In genomic region chr6:119147101-119148053, GRCh38 we compare ENCODE assay signal across 9 cellular contexts.
A peak's percentile ranks its signal among the peaks of the same experiment; 100 is the strongest.
DNase-seq lines count a peak whose midpoint lies in the region; ATAC-seq and TF ChIP-seq lines count a peak whose summit lies in the region.
"Had no signal": no experiment of that assay in that cellular context is flagged by ENCODE, and none has a peak within 500 bp of the region (broad histone marks: within the 10 kb centered on the region; RNA-seq: fewer than 3 reads in every experiment).

No MANE protein-coding gene starts in this region.

- H3K36me3 ChIP-seq in mesodermal cell (ENCODE audit: control insufficient read depth, insufficient read depth, low read length) (no peaks in the 10 kb centered on the region), transverse colon (no peaks in the 10 kb centered on the region)

- no peaks in the 10 kb centered on the region for H3K36me3 Mint-ChIP-seq in brain

- H3K4me3 Mint-ChIP-seq in brain: no peak overlapping the region
- H3K4me3 Mint-ChIP-seq: neural crest cell had no signal

- TF ChIP-seq CTCF in brain (conservative IDR thresholded peaks at IDR 0.05) (no peak), transverse colon (IDR thresholded peaks at IDR 0.05) (no peak)

- 65 to 72% methylated on average over 4 to 5 of the region's 6 CpGs for WGBS in mesodermal cell (ENCODE audit: insufficient coverage in 2 of 2), 2 experiments
- WGBS in transverse colon (ENCODE audit: low coverage in 1 of 2), 2 donors: 25 to 59% methylated on average over 1 to 6 of the region's 6 CpGs

- ATAC-seq in GM19025 (IDR thresholded peaks at IDR 0.05; ENCODE audit: low read depth, unreplicated experiment) (peak; percentile 96), HG03108 (IDR thresholded peaks at IDR 0.05; ENCODE audit: unreplicated experiment) (peak; percentile 98)

- peaks cover 29% of the 10 kb centered on the region for H3K4me1 Mint-ChIP-seq in brain
- H3K4me1 Mint-ChIP-seq: neural crest cell had no signal

- H3K9me3 Mint-ChIP-seq in brain: no peaks in the 10 kb centered on the region
- H3K9me3 Mint-ChIP-seq: neural crest cell had no signal

- intact Hi-C loops in transverse colon (cut with DNase I; ENCODE audit: low total_unique reads): loop anchor here (10.0 kb wide), 1 partner anchor 197 kb away; the partner anchor contains the start of gene MAN1A1

- DNase-seq in AML-193 (lab: John Stamatoyannopoulos, UW): peak; percentile 90
- DNase-seq in SIG-M5 treated with dmso at 0.1 percent for 504 hours (lab: John Stamatoyannopoulos, UW; ENCODE audit: unreplicated experiment): peak; percentile 93
- peak; percentile 56 for DNase-seq in transverse colon
- DNase-seq in SK-N-DZ (ENCODE audit: low spot score): no peak

- H3K27ac ChIP-seq in mesodermal cell (ENCODE audit: low read depth, low read length, severe bottlenecking) (peak overlapping the region; percentile 76), transverse colon (peak overlapping the region; percentile 31 to 53 (median 49))

- H3K4me1 ChIP-seq in mesodermal cell (ENCODE audit: control insufficient read depth, insufficient read depth, low read length, poor library complexity, severe bottlenecking) (peaks cover 28% of the 10 kb centered on the region), transverse colon (peaks cover 10 to 23% (median 17%) of the 10 kb centered on the region in 4 donors)

- H3K9me3 ChIP-seq in mesodermal cell (ENCODE audit: control insufficient read depth, low read length) (peaks cover 8% of the 10 kb centered on the region), transverse colon (no peaks in the 10 kb centered on the region)

- in situ Hi-C loops in transverse colon (cut with MboI; ENCODE audit: low pct_ligation_motif_present in 1 of 4, low pct_unique_long_range_greater_than_20kb in 1 of 4, low sequenced_read_pairs in 3 of 4): loop anchor here (25.0 kb wide), 2 partner anchors 190 to 590 kb away; partner anchors contain the start of gene MAN1A1 (in 1 of the 4)

- no peaks in the 10 kb centered on the region for H3K27me3 ChIP-seq in transverse colon

- no peak for TF ChIP-seq POLR2A in transverse colon (IDR thresholded peaks at IDR 0.05)

- no peak for TF ChIP-seq EP300 in transverse colon (IDR thresholded peaks at IDR 0.05; ENCODE audit: low read depth)

- H3K27me3 Mint-ChIP-seq in brain: no peaks in the 10 kb centered on the region

- no peak overlapping the region for H3K4me3 ChIP-seq in mesodermal cell (ENCODE audit: extremely low read depth, insufficient read depth, low read length, poor library complexity, severe bottlenecking)
- H3K4me3 ChIP-seq in transverse colon: no peak overlapping the region

- peak overlapping the region in 3 of 5 experiments; percentile 25 to 71 (median 68) for H3K27ac Mint-ChIP-seq in brain
